ENCODE assay signal across 19 cellular contexts in the genomic region with DNA sequence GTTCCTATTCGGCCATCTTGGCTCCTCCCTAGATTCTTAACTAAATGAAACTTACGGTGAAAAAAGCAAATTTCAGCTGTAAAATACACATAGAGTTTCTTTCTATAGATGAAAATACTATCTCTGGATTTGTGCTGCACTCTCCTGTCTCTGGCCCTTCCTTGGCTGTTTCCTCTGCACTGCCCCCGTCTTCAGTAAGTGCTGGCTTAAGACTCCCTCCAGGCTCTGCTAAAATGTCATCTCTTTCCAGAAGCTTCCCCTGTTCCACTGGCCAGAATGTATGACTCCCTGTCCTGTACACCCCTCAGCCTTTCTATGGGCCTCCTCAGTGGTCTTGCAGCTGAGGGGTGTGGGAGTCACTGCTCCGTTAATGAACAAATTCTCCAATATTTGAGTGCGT.
"Had no signal": no experiment of that assay in that cellular context is flagged by ENCODE, and none has a peak within 500 bp of the region (broad histone marks: within the 10 kb centered on the region; RNA-seq: fewer than 3 reads in every experiment).

No MANE protein-coding gene starts in this region.

- H3K4me3 ChIP-seq: esophagus muscularis mucosa, right atrium auricular region, tibial artery had no signal

- H3K27ac Mint-ChIP-seq: activated CD4-positive, alpha-beta T cell treated with anti-CD3 and anti-CD28 coated beads, Interleukin-2, amount 10 ng/mL, durations not matched to agents 24 days and 14 days; activated naive CD8-positive, alpha-beta T cell; activated T-cell treated with anti-CD3 and anti-CD28 coated beads, Interleukin-2, amount 50 U/mL, for 72 hours; naive B cell; stimulated activated naive B cell treated with anti-CD40 and anti-IgM and Interleukin-4, amounts not matched to agents 10 μg/mL and 1 μg/mL and 100 μg/mL, for 72 hours; T-helper 1 cell treated with Interleukin-12 subunit alpha and Interleukin-12 subunit beta and Interleukin-4 antibody, amounts not matched to agents 30 μg/mL and 1 μg/mL, for 36 hours had no signal

- DNase-seq: activated CD4-positive, alpha-beta T cell treated with anti-CD3 and anti-CD28 coated beads, Interleukin-2, amount 10 ng/mL, durations not matched to agents 24 days and 14 days; activated CD4-positive, CD25-positive, alpha-beta regulatory T cell; activated CD8-positive, alpha-beta memory T cell treated with anti-CD3 and anti-CD28 coated beads, Interleukin-2, amount 50 U/mL, for 48 hours; activated gamma-delta T cell; activated T-cell treated with anti-CD3 and anti-CD28 coated beads, Interleukin-2, amount 50 U/mL, for 72 hours; amniotic stem cell; hypothalamus; islet precursor cell; naive B cell; nucleus accumbens; posterior cingulate gyrus; stimulated activated CD4-positive, alpha-beta T cell treated with anti-CD3 and anti-CD28 coated beads, Interleukin-4, amount 100 ng/mL, for 1 hour; stimulated activated naive B cell treated with anti-CD40 and anti-IgM and Interleukin-4, amounts not matched to agents 10 μg/mL and 1 μg/mL and 100 μg/mL, for 72 hours; tibial artery had no signal

- H3K9me3 ChIP-seq: esophagus muscularis mucosa, right atrium auricular region, tibial artery had no signal

- ATAC-seq: activated T-cell treated with anti-CD3 and anti-CD28 coated beads, Interleukin-2, amount 50 U/mL, for 72 hours; left lobe of liver; stimulated activated naive B cell treated with anti-CD40 and anti-IgM and Interleukin-4, amounts not matched to agents 10 μg/mL and 1 μg/mL and 100 μg/mL, for 72 hours had no signal

- H3K36me3 ChIP-seq: esophagus muscularis mucosa, right atrium auricular region, tibial artery had no signal

- H3K9me3 Mint-ChIP-seq: activated CD4-positive, alpha-beta T cell treated with anti-CD3 and anti-CD28 coated beads, Interleukin-2, amount 10 ng/mL, durations not matched to agents 24 days and 14 days had no signal

- H3K27ac ChIP-seq: esophagus muscularis mucosa, right atrium auricular region, tibial artery had no signal

- H3K27me3 ChIP-seq: esophagus muscularis mucosa, right atrium auricular region, tibial artery had no signal

- H3K36me3 Mint-ChIP-seq: activated naive CD8-positive, alpha-beta T cell; stimulated activated naive B cell treated with anti-CD40 and anti-IgM and Interleukin-4, amounts not matched to agents 10 μg/mL and 1 μg/mL and 100 μg/mL, for 72 hours had no signal

- H3K4me1 Mint-ChIP-seq: naive B cell; stimulated activated naive B cell treated with anti-CD40 and anti-IgM and Interleukin-4, amounts not matched to agents 10 μg/mL and 1 μg/mL and 100 μg/mL, for 72 hours had no signal

- H3K4me1 ChIP-seq: esophagus muscularis mucosa, right atrium auricular region, tibial artery had no signal

- H3K4me3 Mint-ChIP-seq: activated CD4-positive, alpha-beta T cell treated with anti-CD3 and anti-CD28 coated beads, Interleukin-2, amount 10 ng/mL, durations not matched to agents 24 days and 14 days; activated naive CD8-positive, alpha-beta T cell; activated T-cell treated with anti-CD3 and anti-CD28 coated beads, Interleukin-2, amount 50 U/mL, for 72 hours; naive B cell; stimulated activated naive B cell treated with anti-CD40 and anti-IgM and Interleukin-4, amounts not matched to agents 10 μg/mL and 1 μg/mL and 100 μg/mL, for 72 hours; T-helper 1 cell treated with Interleukin-12 subunit alpha and Interleukin-12 subunit beta and Interleukin-4 antibody, amounts not matched to agents 30 μg/mL and 1 μg/mL, for 36 hours had no signal
